Comparison of ENCODE assay signal across 23 cellular contexts in genomic region chr9:121682926-121683485, GRCh38. TPM values are rescaled to one million over a fixed set of nuclear protein-coding genes. Genes with fewer than 3 reads are reported as not detected.
"Had no signal": no experiment of that assay in that cellular context is flagged by ENCODE, and none has a peak within 500 bp of the region (broad histone marks: within the 10 kb centered on the region; RNA-seq: fewer than 3 reads in every experiment).

No MANE protein-coding gene starts in this region.

- H3K9me3 ChIP-seq: gastrocnemius medialis, psoas muscle, sigmoid colon, testis, tibial artery had no signal

- H3K36me3 ChIP-seq: neural progenitor cell had no signal

- H3K4me3 Mint-ChIP-seq: effector memory CD8-positive, alpha-beta T cell; naive thymus-derived CD4-positive, alpha-beta T cell; nephron; neural progenitor cell; stimulated activated effector memory CD8-positive, alpha-beta T cell treated with anti-CD3 and anti-CD28 coated beads, Interleukin-12 subunit alpha, Interleukin-12 subunit beta, amount 100 ng/mL, for 72 hours; type B pancreatic cell had no signal

- ATAC-seq: effector memory CD8-positive, alpha-beta T cell; esophagus mucosa; gastrocnemius medialis; left lobe of liver; naive thymus-derived CD4-positive, alpha-beta T cell; psoas muscle; right cardiac atrium; stimulated activated effector memory CD8-positive, alpha-beta T cell treated with anti-CD3 and anti-CD28 coated beads, Interleukin-12 subunit alpha, Interleukin-12 subunit beta, amount 100 ng/mL, for 72 hours; stimulated activated naive CD8-positive, alpha-beta T cell treated with anti-CD3 and anti-CD28 coated beads, Interleukin-15, Interleukin-2, amounts not matched to agents 100 U/mL and 50 U/mL, for 24 hours had no signal

- H3K27me3 Mint-ChIP-seq: type B pancreatic cell had no signal

- H3K4me1 ChIP-seq: neural progenitor cell, testis had no signal

- H3K4me2 ChIP-seq: hepatocyte, neural progenitor cell had no signal

- H3K36me3 Mint-ChIP-seq: naive thymus-derived CD4-positive, alpha-beta T cell; stimulated activated effector memory CD8-positive, alpha-beta T cell treated with anti-CD3 and anti-CD28 coated beads, Interleukin-12 subunit alpha, Interleukin-12 subunit beta, amount 100 ng/mL, for 72 hours; type B pancreatic cell had no signal

- H3K9ac ChIP-seq: neural progenitor cell had no signal

- H3K9me3 Mint-ChIP-seq: effector memory CD8-positive, alpha-beta T cell; nephron; neural progenitor cell; stimulated activated effector memory CD8-positive, alpha-beta T cell treated with anti-CD3 and anti-CD28 coated beads, Interleukin-12 subunit alpha, Interleukin-12 subunit beta, amount 100 ng/mL, for 72 hours; type B pancreatic cell had no signal

- H3K4me3 ChIP-seq: gastrocnemius medialis, hepatocyte, neural progenitor cell, psoas muscle, sigmoid colon, testis, tibial artery had no signal

- DNase-seq: cortex of kidney; effector memory CD8-positive, alpha-beta T cell; foreskin fibroblast; gastrocnemius medialis; midbrain; naive thymus-derived CD4-positive, alpha-beta T cell; right cardiac atrium; sigmoid colon; stimulated activated CD4-positive, alpha-beta T cell treated with anti-CD3 and anti-CD28 coated beads, Interleukin-15, amount 100 ng/mL, for 24 hours; stimulated activated CD4-positive, alpha-beta T cell treated with anti-CD3 and anti-CD28 coated beads, Interleukin-4, amount 100 ng/mL, for 1 hour; stimulated activated naive CD8-positive, alpha-beta T cell treated with anti-CD3 and anti-CD28 coated beads, Interleukin-15, Interleukin-2, amounts not matched to agents 100 U/mL and 50 U/mL, for 24 hours; substantia nigra; testis; tibial artery had no signal

- H2AFZ ChIP-seq: hepatocyte, neural progenitor cell had no signal

- H3K27me3 ChIP-seq: gastrocnemius medialis, hepatocyte, neural progenitor cell, sigmoid colon, testis, tibial artery had no signal

- H3K27ac ChIP-seq: epithelial cell of prostate, gastrocnemius medialis, hepatocyte, neural progenitor cell, psoas muscle, sigmoid colon, testis, tibial artery had no signal

- H3K4me1 Mint-ChIP-seq: stimulated activated effector memory CD8-positive, alpha-beta T cell treated with anti-CD3 and anti-CD28 coated beads, Interleukin-12 subunit alpha, Interleukin-12 subunit beta, amount 100 ng/mL, for 72 hours had no signal

- H3K27ac Mint-ChIP-seq: effector memory CD8-positive, alpha-beta T cell; naive thymus-derived CD4-positive, alpha-beta T cell; neural progenitor cell; stimulated activated effector memory CD8-positive, alpha-beta T cell treated with anti-CD3 and anti-CD28 coated beads, Interleukin-12 subunit alpha, Interleukin-12 subunit beta, amount 100 ng/mL, for 72 hours; type B pancreatic cell had no signal

RNA-seq across cellular contexts. Expression of gene DAB2IP, which starts 31.6 kb away (rescaled TPM):
- polyA plus RNA-seq: naive thymus-derived CD4-positive, alpha-beta T cell had no signal
